Comparison of ENCODE assay signal across 1 cellular context in the genomic region with DNA sequence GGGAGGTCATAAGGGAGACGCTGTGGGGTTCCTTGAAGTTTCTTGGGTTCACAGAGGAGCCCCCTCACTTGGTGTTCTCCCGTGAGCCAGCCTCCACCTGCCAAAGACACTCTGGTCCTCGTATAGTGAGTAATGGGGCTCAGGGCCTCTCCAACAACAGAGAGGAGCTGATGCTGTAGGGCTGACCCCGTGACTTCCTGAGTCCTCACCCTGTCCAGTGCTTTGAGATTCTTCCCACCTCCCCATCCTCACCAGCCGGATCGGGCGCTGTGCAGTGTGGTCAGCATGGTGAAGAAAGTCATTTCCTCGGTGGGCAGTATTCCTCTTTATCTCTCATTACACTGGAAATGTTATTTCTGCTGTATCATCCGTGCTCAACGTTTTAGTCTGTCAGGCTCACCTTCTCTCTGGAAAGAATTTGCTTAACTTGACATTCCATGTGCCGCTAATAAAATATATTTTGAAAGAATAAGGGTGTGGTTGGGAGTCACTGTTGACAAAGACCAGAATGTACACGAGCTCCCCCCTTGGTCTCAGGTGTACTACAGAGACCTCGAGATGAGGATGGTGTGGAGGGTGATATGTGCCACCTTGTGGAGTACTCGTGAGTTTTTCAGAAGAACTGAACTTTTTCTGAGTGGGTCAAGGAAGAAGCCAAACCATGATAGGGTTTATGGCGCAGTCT.
A peak's percentile ranks its signal among the peaks of the same experiment; 100 is the strongest.
TF ChIP-seq lines count a peak whose summit lies in the region.

No MANE protein-coding gene starts in this region.

TF ChIP-seq in K562, 482 proteins besides CTCF, POLR2A, EP300 and RAD21 (continued from another document and continues in another):
- TF ChIP-seq, protein P1, sequence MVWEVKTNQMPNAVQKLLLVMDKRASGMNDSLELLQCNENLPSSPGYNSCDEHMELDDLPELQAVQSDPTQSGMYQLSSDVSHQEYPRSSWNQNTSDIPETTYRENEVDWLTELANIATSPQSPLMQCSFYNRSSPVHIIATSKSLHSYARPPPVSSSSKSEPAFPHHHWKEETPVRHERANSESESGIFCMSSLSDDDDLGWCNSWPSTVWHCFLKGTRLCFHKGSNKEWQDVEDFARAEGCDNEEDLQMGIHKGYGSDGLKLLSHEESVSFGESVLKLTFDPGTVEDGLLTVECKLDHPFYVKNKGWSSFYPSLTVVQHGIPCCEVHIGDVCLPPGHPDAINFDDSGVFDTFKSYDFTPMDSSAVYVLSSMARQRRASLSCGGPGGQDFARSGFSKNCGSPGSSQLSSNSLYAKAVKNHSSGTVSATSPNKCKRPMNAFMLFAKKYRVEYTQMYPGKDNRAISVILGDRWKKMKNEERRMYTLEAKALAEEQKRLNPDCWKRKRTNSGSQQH (CRISPR knock-in tag; IDR thresholded peaks at IDR 0.05), result no peak
- TF ChIP-seq USF2 (CRISPR knock-in tag; IDR thresholded peaks at IDR 0.05), result no peak
- TF ChIP-seq SMARCB1 (IDR thresholded peaks at IDR 0.05; ENCODE audit: insufficient read length, low read depth), result no peak
- no peak for TF ChIP-seq RBM39 (optimal IDR thresholded peaks at IDR 0.05; ENCODE audit: low read depth, low read length)
- TF ChIP-seq, protein P2, sequence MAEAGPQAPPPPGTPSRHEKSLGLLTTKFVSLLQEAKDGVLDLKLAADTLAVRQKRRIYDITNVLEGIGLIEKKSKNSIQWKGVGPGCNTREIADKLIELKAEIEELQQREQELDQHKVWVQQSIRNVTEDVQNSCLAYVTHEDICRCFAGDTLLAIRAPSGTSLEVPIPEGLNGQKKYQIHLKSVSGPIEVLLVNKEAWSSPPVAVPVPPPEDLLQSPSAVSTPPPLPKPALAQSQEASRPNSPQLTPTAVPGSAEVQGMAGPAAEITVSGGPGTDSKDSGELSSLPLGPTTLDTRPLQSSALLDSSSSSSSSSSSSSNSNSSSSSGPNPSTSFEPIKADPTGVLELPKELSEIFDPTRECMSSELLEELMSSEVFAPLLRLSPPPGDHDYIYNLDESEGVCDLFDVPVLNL (CRISPR knock-in tag; IDR thresholded peaks at IDR 0.05; ENCODE audit: low read depth), result no peak
- peak; percentile 63 for TF ChIP-seq ZNF316 (IDR thresholded peaks at IDR 0.05)
- no peak for TF ChIP-seq ZNF384 (IDR thresholded peaks at IDR 0.05; ENCODE audit: low read depth, low read length)
- TF ChIP-seq SMAD4 (CRISPR knock-in tag; conservative IDR thresholded peaks at IDR 0.05), result peak; percentile 22; the same call in 1 of the 2 replicates
- TF ChIP-seq FUS (optimal IDR thresholded peaks at IDR 0.05; ENCODE audit: low read depth, low read length), result no peak
- TF ChIP-seq ZNF609 (CRISPR knock-in tag; IDR thresholded peaks at IDR 0.05; ENCODE audit: borderline replicate concordance), result no peak
- TF ChIP-seq ZKSCAN8 (CRISPR knock-in tag; IDR thresholded peaks at IDR 0.05), result no peak
- no peak; the same call in 1 of the 2 replicates for TF ChIP-seq JUND (IDR thresholded peaks at IDR 0.05; ENCODE audit: borderline replicate concordance, low read depth, low read length)
- peak; percentile 37; the same call in 1 of the 3 replicates for TF ChIP-seq JUND (tag; IDR thresholded peaks at IDR 0.05; ENCODE audit: borderline replicate concordance, low read depth, low read length)
- no peak for TF ChIP-seq FOXM1 (IDR thresholded peaks at IDR 0.05; ENCODE audit: low read depth)
- TF ChIP-seq FOXM1 (CRISPR knock-in tag; IDR thresholded peaks at IDR 0.05; ENCODE audit: low read depth), result no peak
- TF ChIP-seq CAMTA2 (CRISPR knock-in tag; conservative IDR thresholded peaks at IDR 0.05), result no peak
- no peak for TF ChIP-seq RBM25 (IDR thresholded peaks at IDR 0.05; ENCODE audit: low read depth, low read length, severe bottlenecking)
- TF ChIP-seq NR3C1 (CRISPR knock-in tag; IDR thresholded peaks at IDR 0.05), result no peak
- TF ChIP-seq, protein P3, sequence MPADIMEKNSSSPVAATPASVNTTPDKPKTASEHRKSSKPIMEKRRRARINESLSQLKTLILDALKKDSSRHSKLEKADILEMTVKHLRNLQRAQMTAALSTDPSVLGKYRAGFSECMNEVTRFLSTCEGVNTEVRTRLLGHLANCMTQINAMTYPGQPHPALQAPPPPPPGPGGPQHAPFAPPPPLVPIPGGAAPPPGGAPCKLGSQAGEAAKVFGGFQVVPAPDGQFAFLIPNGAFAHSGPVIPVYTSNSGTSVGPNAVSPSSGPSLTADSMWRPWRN (IDR thresholded peaks at IDR 0.05; ENCODE audit: low read depth), result no peak
- no peak for TF ChIP-seq TAF9B (IDR thresholded peaks at IDR 0.05; ENCODE audit: partially characterized antibody)
- no peak for TF ChIP-seq IFI16 (CRISPR knock-in tag; IDR thresholded peaks at IDR 0.05)
- TF ChIP-seq, protein P4, sequence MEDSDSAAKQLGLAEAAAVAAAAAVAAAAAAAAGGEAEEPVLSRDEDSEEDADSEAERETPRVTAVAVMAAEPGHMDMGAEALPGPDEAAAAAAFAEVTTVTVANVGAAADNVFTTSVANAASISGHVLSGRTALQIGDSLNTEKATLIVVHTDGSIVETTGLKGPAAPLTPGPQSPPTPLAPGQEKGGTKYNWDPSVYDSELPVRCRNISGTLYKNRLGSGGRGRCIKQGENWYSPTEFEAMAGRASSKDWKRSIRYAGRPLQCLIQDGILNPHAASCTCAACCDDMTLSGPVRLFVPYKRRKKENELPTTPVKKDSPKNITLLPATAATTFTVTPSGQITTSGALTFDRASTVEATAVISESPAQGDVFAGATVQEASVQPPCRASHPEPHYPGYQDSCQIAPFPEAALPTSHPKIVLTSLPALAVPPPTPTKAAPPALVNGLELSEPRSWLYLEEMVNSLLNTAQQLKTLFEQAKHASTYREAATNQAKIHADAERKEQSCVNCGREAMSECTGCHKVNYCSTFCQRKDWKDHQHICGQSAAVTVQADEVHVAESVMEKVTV (CRISPR knock-in tag; IDR thresholded peaks at IDR 0.05), result no peak
- TF ChIP-seq GTF2E2 (tag; IDR thresholded peaks at IDR 0.05), result no peak
- TF ChIP-seq ZNF324 (CRISPR knock-in tag; IDR thresholded peaks at IDR 0.05), result no peak
- TF ChIP-seq, protein P5, sequence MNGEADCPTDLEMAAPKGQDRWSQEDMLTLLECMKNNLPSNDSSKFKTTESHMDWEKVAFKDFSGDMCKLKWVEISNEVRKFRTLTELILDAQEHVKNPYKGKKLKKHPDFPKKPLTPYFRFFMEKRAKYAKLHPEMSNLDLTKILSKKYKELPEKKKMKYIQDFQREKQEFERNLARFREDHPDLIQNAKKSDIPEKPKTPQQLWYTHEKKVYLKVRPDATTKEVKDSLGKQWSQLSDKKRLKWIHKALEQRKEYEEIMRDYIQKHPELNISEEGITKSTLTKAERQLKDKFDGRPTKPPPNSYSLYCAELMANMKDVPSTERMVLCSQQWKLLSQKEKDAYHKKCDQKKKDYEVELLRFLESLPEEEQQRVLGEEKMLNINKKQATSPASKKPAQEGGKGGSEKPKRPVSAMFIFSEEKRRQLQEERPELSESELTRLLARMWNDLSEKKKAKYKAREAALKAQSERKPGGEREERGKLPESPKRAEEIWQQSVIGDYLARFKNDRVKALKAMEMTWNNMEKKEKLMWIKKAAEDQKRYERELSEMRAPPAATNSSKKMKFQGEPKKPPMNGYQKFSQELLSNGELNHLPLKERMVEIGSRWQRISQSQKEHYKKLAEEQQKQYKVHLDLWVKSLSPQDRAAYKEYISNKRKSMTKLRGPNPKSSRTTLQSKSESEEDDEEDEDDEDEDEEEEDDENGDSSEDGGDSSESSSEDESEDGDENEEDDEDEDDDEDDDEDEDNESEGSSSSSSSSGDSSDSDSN (IDR thresholded peaks at IDR 0.05; ENCODE audit: borderline replicate concordance in 1 of 2, low read depth in 2 of 2, low read length in 2 of 2), result no peak
- TF ChIP-seq, protein P6, sequence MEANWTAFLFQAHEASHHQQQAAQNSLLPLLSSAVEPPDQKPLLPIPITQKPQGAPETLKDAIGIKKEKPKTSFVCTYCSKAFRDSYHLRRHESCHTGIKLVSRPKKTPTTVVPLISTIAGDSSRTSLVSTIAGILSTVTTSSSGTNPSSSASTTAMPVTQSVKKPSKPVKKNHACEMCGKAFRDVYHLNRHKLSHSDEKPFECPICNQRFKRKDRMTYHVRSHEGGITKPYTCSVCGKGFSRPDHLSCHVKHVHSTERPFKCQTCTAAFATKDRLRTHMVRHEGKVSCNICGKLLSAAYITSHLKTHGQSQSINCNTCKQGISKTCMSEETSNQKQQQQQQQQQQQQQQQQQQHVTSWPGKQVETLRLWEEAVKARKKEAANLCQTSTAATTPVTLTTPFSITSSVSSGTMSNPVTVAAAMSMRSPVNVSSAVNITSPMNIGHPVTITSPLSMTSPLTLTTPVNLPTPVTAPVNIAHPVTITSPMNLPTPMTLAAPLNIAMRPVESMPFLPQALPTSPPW (CRISPR knock-in tag; IDR thresholded peaks at IDR 0.05), result peak; percentile 26
- no peak for TF ChIP-seq RBM15 (IDR thresholded peaks at IDR 0.05; ENCODE audit: insufficient read depth, low read length)
- TF ChIP-seq CEBPZ (IDR thresholded peaks at IDR 0.05; ENCODE audit: borderline replicate concordance, low read depth, low read length), result no peak
- no peak for TF ChIP-seq CBX3 (IDR thresholded peaks at IDR 0.05; ENCODE audit: borderline replicate concordance in 1 of 2, low read length in 2 of 2)
- no peak for TF ChIP-seq ZNF217 (CRISPR knock-in tag; IDR thresholded peaks at IDR 0.05)
- TF ChIP-seq NCOA2 (IDR thresholded peaks at IDR 0.05; ENCODE audit: partially characterized antibody in 2 of 2), result no peak
- TF ChIP-seq ZNF445 (CRISPR knock-in tag; IDR thresholded peaks at IDR 0.05; ENCODE audit: low read depth), result no peak
- TF ChIP-seq MYC (IDR thresholded peaks at IDR 0.05; ENCODE audit: low read depth, low read length), result 0 out of 2 replicates have a peak, but pooled peaks have one; percentile 31
- TF ChIP-seq MYC (CRISPR knock-in tag; IDR thresholded peaks at IDR 0.05; ENCODE audit: borderline replicate concordance, low read depth), result no peak
- TF ChIP-seq ZNF280A (IDR thresholded peaks at IDR 0.05; ENCODE audit: low read depth, partially characterized antibody), result no peak
